Comparison of ENCODE assay signal across 9 cellular contexts in the genomic region with DNA sequence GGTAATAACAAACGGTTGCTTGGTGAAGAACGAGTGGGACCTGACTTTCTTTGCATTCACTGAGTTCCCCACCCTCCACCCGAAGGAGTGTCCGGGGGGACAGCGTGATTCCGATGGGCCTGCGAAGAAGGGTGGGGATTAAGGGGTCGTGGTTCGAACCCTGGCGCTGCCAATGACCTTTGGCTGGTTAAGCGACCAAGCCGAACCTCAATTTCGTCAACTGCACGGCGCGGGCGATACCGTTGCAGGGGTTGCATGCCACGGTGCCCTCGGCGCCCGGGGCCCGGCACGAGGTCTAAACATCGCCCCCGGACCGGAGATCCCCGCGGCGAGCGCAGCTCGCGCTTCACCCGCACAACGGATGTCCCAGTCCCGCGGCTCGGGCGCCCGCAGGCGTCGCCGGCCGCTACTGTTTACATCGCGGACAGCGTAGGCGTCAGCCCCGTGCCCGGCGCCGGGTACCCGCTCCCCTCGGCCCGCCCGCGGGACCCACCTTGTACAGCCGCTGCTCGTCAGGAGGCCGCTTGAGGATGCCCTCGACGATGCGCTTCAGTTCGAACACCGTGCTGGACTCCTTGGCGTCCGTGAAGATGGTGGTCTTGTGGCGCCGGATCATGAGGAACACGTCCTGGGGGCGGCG. TPM values are rescaled to one million over a fixed set of nuclear protein-coding genes. Genes with fewer than 3 reads are reported as not detected.
DNase-seq lines count a peak whose midpoint lies in the region; ATAC-seq, FAIRE-seq and TF ChIP-seq lines count a peak whose summit lies in the region.
"Had no signal": no experiment of that assay in that cellular context is flagged by ENCODE, and none has a peak within 500 bp of the region (broad histone marks: within the 10 kb centered on the region; RNA-seq: fewer than 3 reads in every experiment).

No MANE protein-coding gene starts in this region.

- H3K27me3 ChIP-seq in Loucy (ENCODE audit: insufficient read depth, low read length, poor library complexity, severe bottlenecking) = no peaks in the 10 kb centered on the region

- peak; percentile 56 for DNase-seq in astrocyte of the hippocampus (ENCODE audit: low read depth, low spot score)
- DNase-seq in kidney = peak; percentile 84
- no peak for DNase-seq in HT-29 (ENCODE audit: low spot score)

- H3K27ac Mint-ChIP-seq in stimulated activated memory B cell treated with anti-CD40 and anti-IgM and Interleukin-4, amounts not matched to agents 10 μg/mL and 1 μg/mL and 100 μg/mL, for 72 hours = peak overlapping the region; percentile 99

- no peaks in the 10 kb centered on the region for H3K9me3 ChIP-seq in Loucy (ENCODE audit: insufficient read depth, low read depth, low read length)
- H3K9me3 ChIP-seq in kidney (ENCODE audit: control insufficient read depth in 1 of 2, low read length in 2 of 2) = no peaks in the 10 kb centered on the region

- no peaks in the 10 kb centered on the region for H3K27me3 Mint-ChIP-seq in stimulated activated memory B cell treated with anti-CD40 and anti-IgM and Interleukin-4, amounts not matched to agents 10 μg/mL and 1 μg/mL and 100 μg/mL, for 72 hours

- peak overlapping the region; percentile 90 for H3K4me2 ChIP-seq in Loucy (ENCODE audit: low read depth, low read length, poor library complexity, severe bottlenecking)

- peaks cover 13% of the 10 kb centered on the region for H3K36me3 Mint-ChIP-seq in stimulated activated memory B cell treated with anti-CD40 and anti-IgM and Interleukin-4, amounts not matched to agents 10 μg/mL and 1 μg/mL and 100 μg/mL, for 72 hours

- peak overlapping the region; percentile 93 for H3K4me3 ChIP-seq in GM08714 (ENCODE audit: low read length)
- H3K4me3 ChIP-seq in Loucy (ENCODE audit: low read length, poor library complexity, severe bottlenecking) = peak overlapping the region; percentile 84
- H3K4me3 ChIP-seq in kidney (ENCODE audit: low read length in 2 of 2) = peak overlapping the region; percentile 86

- H3K79me2 ChIP-seq in Loucy (ENCODE audit: insufficient read depth, low read length) = peaks cover 28% of the 10 kb centered on the region

- peak overlapping the region in 1 of 2 donors; percentile 27 for H3K27ac ChIP-seq in kidney (ENCODE audit: low read depth in 2 of 2, low read length in 2 of 2)

- peaks cover 5% of the 10 kb centered on the region; the same call in 1 of the 2 replicates for H3K36me3 ChIP-seq in Loucy (ENCODE audit: insufficient read depth, low read length)
- H3K36me3 ChIP-seq in kidney (ENCODE audit: control insufficient read depth in 1 of 2, insufficient read depth in 2 of 2, low read length in 2 of 2) = peaks cover 6 to 15% of the 10 kb centered on the region in 2 donors

- no peak overlapping the region for H2AFZ ChIP-seq in Loucy (ENCODE audit: low read length)

- no peaks in the 10 kb centered on the region for H3K9me3 Mint-ChIP-seq in stimulated activated memory B cell treated with anti-CD40 and anti-IgM and Interleukin-4, amounts not matched to agents 10 μg/mL and 1 μg/mL and 100 μg/mL, for 72 hours

- H3K4me1 ChIP-seq in Loucy (ENCODE audit: insufficient read depth, low read length, poor library complexity, severe bottlenecking) (peaks cover 10% of the 10 kb centered on the region), kidney (ENCODE audit: control insufficient read depth in 1 of 2, insufficient read depth in 1 of 2, low read depth in 1 of 2, low read length in 2 of 2) (peaks cover 7 to 23% of the 10 kb centered on the region in 2 donors)

- H4K20me1 ChIP-seq in Loucy (ENCODE audit: insufficient read depth, low read length, poor library complexity, severe bottlenecking) = no peaks in the 10 kb centered on the region

- H3K4me1 Mint-ChIP-seq in stimulated activated memory B cell treated with anti-CD40 and anti-IgM and Interleukin-4, amounts not matched to agents 10 μg/mL and 1 μg/mL and 100 μg/mL, for 72 hours = peaks cover 40% of the 10 kb centered on the region

- intact Hi-C loops in kidney (cut with DNase I) = no loop called here

- H3K9ac ChIP-seq in Loucy (ENCODE audit: low read depth, low read length, poor library complexity, severe bottlenecking) (peak overlapping the region; percentile 73), kidney (ENCODE audit: low read length in 2 of 2) (peak overlapping the region; percentile 27 to 80)

- TF ChIP-seq CTCF in Loucy (conservative IDR thresholded peaks at IDR 0.05; ENCODE audit: low read length) (no peak), kidney (IDR thresholded peaks at IDR 0.05; ENCODE audit: borderline replicate concordance, extremely low read depth, insufficient read depth) (no peak)

- no peaks in the 10 kb centered on the region for H3K9me2 ChIP-seq in Loucy (replicated peaks; ENCODE audit: low read depth, low read length)

- no peak for FAIRE-seq in kidney (lab: Jason Lieb, UNC)

- peak overlapping the region; percentile 91 for H3K4me3 Mint-ChIP-seq in stimulated activated memory B cell treated with anti-CD40 and anti-IgM and Interleukin-4, amounts not matched to agents 10 μg/mL and 1 μg/mL and 100 μg/mL, for 72 hours

- H3F3A ChIP-seq in Loucy (ENCODE audit: low read depth) = no peaks in the 10 kb centered on the region

- peak; percentile 22 for ATAC-seq in GM21529 (IDR thresholded peaks at IDR 0.05; ENCODE audit: unreplicated experiment)
- peak; percentile 65 for ATAC-seq in stimulated activated memory B cell treated with anti-CD40 and anti-IgM and Interleukin-4, amounts not matched to agents 10 μg/mL and 1 μg/mL and 100 μg/mL, for 72 hours
- ATAC-seq in HG03095 (IDR thresholded peaks at IDR 0.05; ENCODE audit: unreplicated experiment) = no peak

RNA-seq across cellular contexts. Expression of gene ELOB, which starts 0.5 kb away (rescaled TPM):
- total RNA-seq in kidney = 226 TPM
- 836 TPM for polyA plus RNA-seq in kidney (ENCODE audit: insufficient read depth, low read depth, low replicate concordance)
- 387 and 398 TPM in 2 replicates for total RNA-seq in HT-29 (2014; rRNA removed; shearing (Covaris generic))

RNA-seq across cellular contexts. Expression of gene PRSS33, which starts 10.7 kb away (rescaled TPM):
- total RNA-seq in kidney = not detected
- polyA plus RNA-seq in kidney (ENCODE audit: insufficient read depth, low read depth, low replicate concordance) = not detected
- 0.13 TPM in 1 of 2 replicates, not detected in the other for total RNA-seq in HT-29 (2014; rRNA removed; shearing (Covaris generic))
- total RNA-seq: subcutaneous adipose tissue had no signal

RNA-seq across cellular contexts. Expression of gene PRSS41, which starts 21.6 kb away (rescaled TPM):
- not detected for total RNA-seq in kidney
- not detected for polyA plus RNA-seq in kidney (ENCODE audit: insufficient read depth, low read depth, low replicate concordance)
- total RNA-seq in HT-29 (2014; rRNA removed; shearing (Covaris generic)) = not detected in 2 replicates
- total RNA-seq: subcutaneous adipose tissue had no signal

RNA-seq across cellular contexts. Expression of gene SRRM2, which starts 24.2 kb away (rescaled TPM):
- total RNA-seq in kidney = 621 TPM
- 386 TPM for polyA plus RNA-seq in kidney (ENCODE audit: insufficient read depth, low read depth, low replicate concordance)
- 132 and 138 TPM in 2 replicates for total RNA-seq in HT-29 (2014; rRNA removed; shearing (Covaris generic))

RNA-seq across cellular contexts. Expression of gene PRSS21, which starts 40.4 kb away (rescaled TPM):
- 0.54 TPM for total RNA-seq in kidney
- polyA plus RNA-seq in kidney (ENCODE audit: insufficient read depth, low read depth, low replicate concordance) = not detected
- total RNA-seq in HT-29 (2014; rRNA removed; shearing (Covaris generic)) = not detected in 2 replicates
